ENCODE assay signal across 27 cellular contexts in genomic region chr13:99974939-99975561, GRCh38. TPM values are rescaled to one million over a fixed set of nuclear protein-coding genes. Genes with fewer than 3 reads are reported as not detected.
DNase-seq lines count a peak whose midpoint lies in the region; ATAC-seq and TF ChIP-seq lines count a peak whose summit lies in the region.
"Had no signal": no experiment of that assay in that cellular context is flagged by ENCODE, and none has a peak within 500 bp of the region (broad histone marks: within the 10 kb centered on the region; RNA-seq: fewer than 3 reads in every experiment).

No MANE protein-coding gene starts in this region.

- no peak overlapping the region for H3K4me2 ChIP-seq in osteoblast (ENCODE audit: insufficient read depth, low read length)

- H4K20me1 ChIP-seq in osteoblast (ENCODE audit: insufficient read depth, low read length): no peaks in the 10 kb centered on the region

- CTCF ChIA-PET in WTC11 (lab: Charles Lee): interaction anchor here (0.6 to 2.1 kb wide), 14 partner anchors 9 to 540 kb away, joined by 3 to 8 read pairs (median 4); partner anchors contain the start of gene PCCA

- no peaks in the 10 kb centered on the region for H3K9me3 ChIP-seq in iPS-15b (ENCODE audit: control insufficient read depth, insufficient read depth, low read length)
- H3K9me3 ChIP-seq in osteoblast (ENCODE audit: low read depth, low read length): no peaks in the 10 kb centered on the region
- H3K9me3 ChIP-seq: SJCRH30, transverse colon had no signal

- H3K4me3 Mint-ChIP-seq in T-helper 1 cell treated with Interleukin-12 subunit alpha and Interleukin-12 subunit beta and Interleukin-4 antibody, amounts not matched to agents 30 μg/mL and 1 μg/mL, for 36 hours: no peak overlapping the region
- H3K4me3 Mint-ChIP-seq in WTC11: peak overlapping the region; percentile 81
- H3K4me3 Mint-ChIP-seq: dendritic cell treated with granulocyte-macrophage colony-stimulating factor and Interleukin-4, amounts not matched to agents 40 ng/mL and 50 ng/mL, for 4 days had no signal

- TF ChIP-seq CTCF in WTC11 (IDR thresholded peaks at IDR 0.05): no peak
- no peak for TF ChIP-seq CTCF in osteoblast (IDR thresholded peaks at IDR 0.05; ENCODE audit: extremely low read depth, low read depth, low read length)

- H3K36me3 ChIP-seq in iPS-15b (ENCODE audit: control insufficient read depth, insufficient read depth, low read length): no peaks in the 10 kb centered on the region
- no peaks in the 10 kb centered on the region for H3K36me3 ChIP-seq in osteoblast (ENCODE audit: insufficient read depth, low read length)
- H3K36me3 ChIP-seq: cardiac muscle cell, SJCRH30, spleen, transverse colon had no signal

- H2AFZ ChIP-seq in osteoblast (ENCODE audit: low read length): no peak overlapping the region

- H3K27me3 ChIP-seq in iPS-15b (ENCODE audit: control insufficient read depth, insufficient read depth, low read length) (peaks cover 73% of the 10 kb centered on the region), osteoblast (ENCODE audit: insufficient read depth, low read length) (peaks cover 91% of the 10 kb centered on the region)
- H3K27me3 ChIP-seq: SJCRH30 had no signal

- POLR2A ChIA-PET in WTC11 (lab: Charles Lee): interaction anchor here (0.5 to 1.8 kb wide), 7 partner anchors 8 to 466 kb away, joined by 4 to 7 read pairs (median 6); no protein-coding TSS in a partner anchor

- DNase-seq in T-helper 1 cell (no peak), WTC11 (ENCODE audit: low spot score) (peak; percentile 53), osteoblast (ENCODE audit: insufficient read length, low spot score, missing footprints) (peak; percentile 84), T1000 (lab: John Stamatoyannopoulos, UW) (no peak), NCI-H526 (lab: John Stamatoyannopoulos, UW) (no peak), C1 segment of cervical spinal cord (lab: John Stamatoyannopoulos, UW) (no peak)
- DNase-seq: 8988T; activated CD4-positive, alpha-beta T cell treated with anti-CD3 and anti-CD28 coated beads, Interleukin-2, amount 50 U/mL, for 1 hour; activated CD8-positive, alpha-beta memory T cell treated with anti-CD3 and anti-CD28 coated beads, Interleukin-2, amount 50 U/mL, for 4 hours; amniotic stem cell; DMS79 treated with DMSO at 0.1 percent for 48 hours; NCI-H1092; NCI-H510A; SJCRH30; spleen; stimulated activated CD4-positive, alpha-beta T cell treated with anti-CD3 and anti-CD28 coated beads, Interleukin-4, amount 100 ng/mL, for 1 hour; transverse colon had no signal

- H3K27me3 Mint-ChIP-seq in T-helper 1 cell treated with Interleukin-12 subunit alpha and Interleukin-12 subunit beta and Interleukin-4 antibody, amounts not matched to agents 30 μg/mL and 1 μg/mL, for 36 hours (ENCODE audit: low read depth): peaks cover 86% of the 10 kb centered on the region
- H3K27me3 Mint-ChIP-seq in WTC11 (ENCODE audit: low read depth): peaks cover 26% of the 10 kb centered on the region

- ATAC-seq in WTC11: no peak
- ATAC-seq: GM12878 had no signal

- H3K36me3 Mint-ChIP-seq in T-helper 1 cell treated with Interleukin-12 subunit alpha and Interleukin-12 subunit beta and Interleukin-4 antibody, amounts not matched to agents 30 μg/mL and 1 μg/mL, for 36 hours (ENCODE audit: low read depth): peaks cover 5% of the 10 kb centered on the region
- peaks cover under 1% of the 10 kb centered on the region for H3K36me3 Mint-ChIP-seq in WTC11

- no peak overlapping the region for H3K27ac ChIP-seq in osteoblast (ENCODE audit: low read depth, low read length)
- H3K27ac ChIP-seq: cardiac muscle cell, SJCRH30, spleen, transverse colon, VCaP had no signal

- peaks cover 12% of the 10 kb centered on the region for H3K4me1 Mint-ChIP-seq in T-helper 1 cell treated with Interleukin-12 subunit alpha and Interleukin-12 subunit beta and Interleukin-4 antibody, amounts not matched to agents 30 μg/mL and 1 μg/mL, for 36 hours (ENCODE audit: low read depth)
- H3K4me1 Mint-ChIP-seq in WTC11: peaks cover 65% of the 10 kb centered on the region

- peaks cover 34% of the 10 kb centered on the region for H3K4me1 ChIP-seq in iPS-15b (ENCODE audit: control insufficient read depth, insufficient read depth, low read length)
- H3K4me1 ChIP-seq in osteoblast (ENCODE audit: insufficient read depth, low read length): no peaks in the 10 kb centered on the region
- H3K4me1 ChIP-seq: SJCRH30 had no signal

- H3K4me3 ChIP-seq in iPS-15b (ENCODE audit: low read depth, low read length) (peak overlapping the region; percentile 45), osteoblast (ENCODE audit: insufficient read depth, low read length) (no peak overlapping the region)
- H3K4me3 ChIP-seq: cardiac muscle cell, GM12878, SJCRH30, spleen, transverse colon had no signal

- H3K9me3 Mint-ChIP-seq in T-helper 1 cell treated with Interleukin-12 subunit alpha and Interleukin-12 subunit beta and Interleukin-4 antibody, amounts not matched to agents 30 μg/mL and 1 μg/mL, for 36 hours: peaks cover 15% of the 10 kb centered on the region
- no peaks in the 10 kb centered on the region for H3K9me3 Mint-ChIP-seq in WTC11
- H3K9me3 Mint-ChIP-seq: dendritic cell treated with granulocyte-macrophage colony-stimulating factor and Interleukin-4, amounts not matched to agents 40 ng/mL and 50 ng/mL, for 4 days had no signal

- H3K79me2 ChIP-seq in osteoblast (ENCODE audit: insufficient read depth, low read length): no peaks in the 10 kb centered on the region

- H3K9ac ChIP-seq in iPS-15b (ENCODE audit: low read depth, low read length): no peak overlapping the region

- H3K27ac Mint-ChIP-seq in T-helper 1 cell treated with Interleukin-12 subunit alpha and Interleukin-12 subunit beta and Interleukin-4 antibody, amounts not matched to agents 30 μg/mL and 1 μg/mL, for 36 hours: peak overlapping the region; percentile 68
- H3K27ac Mint-ChIP-seq in WTC11: peak overlapping the region; percentile 99
- H3K27ac Mint-ChIP-seq: activated T-helper 2 cell treated with anti-CD3 and anti-CD28 coated beads, Interferon-gamma antibody, Interleukin-2, Interleukin-4, amounts not matched to agents 10 μg/mL and 5 μg/mL and 100 μg/mL, durations not matched to agents 14 hours and 24 hours and 36 hours; dendritic cell treated with granulocyte-macrophage colony-stimulating factor and Interleukin-4, amounts not matched to agents 40 ng/mL and 50 ng/mL, for 4 days had no signal

TF ChIP-seq in WTC11, 78 proteins besides CTCF, POLR2A, EP300 and RAD21:
- TF ChIP-seq MYBL2 (CRISPR knock-in tag; IDR thresholded peaks at IDR 0.05) (0 out of 2 replicates have a peak, but pooled peaks have one; percentile 35), ZNF423 (CRISPR knock-in tag; IDR thresholded peaks at IDR 0.05) (peak; percentile 77; the same call in 1 of the 2 replicates), SP1 (CRISPR knock-in tag; conservative IDR thresholded peaks at IDR 0.05) (peak; percentile 34; the same call in 1 of the 2 replicates), FOXP1 (CRISPR knock-in tag; IDR thresholded peaks at IDR 0.05; ENCODE audit: borderline replicate concordance) (peak; percentile 59; the same call in 1 of the 2 replicates), RORB (CRISPR knock-in tag; IDR thresholded peaks at IDR 0.05) (no peak)
TF ChIP-seq in WTC11: peak in this region for 4.

RNA-seq across cellular contexts. Expression of gene ZIC5, which starts 3.5 kb away (rescaled TPM):
- total RNA-seq in WTC11 (2021): 46.4 to 51.6 TPM (median 51.1 TPM) in 3 replicates
- not detected in 2 replicates for total RNA-seq in osteoblast
- total RNA-seq: activated T-helper 2 cell treated with anti-CD3 and anti-CD28 coated beads, Interferon-gamma antibody, Interleukin-2, Interleukin-4, amounts not matched to agents 10 μg/mL and 5 μg/mL and 100 μg/mL, durations not matched to agents 14 hours and 24 hours and 36 hours; GM12878; LHCN-M2; lower leg skin; spleen; T-helper 2 cell treated with Interferon-gamma antibody and Interleukin-4, amounts not matched to agents 100 ng/mL and 5 ng/mL, for 36 hours; transverse colon had no signal

RNA-seq across cellular contexts. Expression of gene ZIC2, which starts 6.5 kb away (rescaled TPM):
- total RNA-seq in WTC11 (2021) (344 to 379 TPM (median 376 TPM) in 3 replicates), osteoblast (not detected in 2 replicates)
- total RNA-seq: activated T-helper 2 cell treated with anti-CD3 and anti-CD28 coated beads, Interferon-gamma antibody, Interleukin-2, Interleukin-4, amounts not matched to agents 10 μg/mL and 5 μg/mL and 100 μg/mL, durations not matched to agents 14 hours and 24 hours and 36 hours; GM12878; LHCN-M2; spleen; T-helper 2 cell treated with Interferon-gamma antibody and Interleukin-4, amounts not matched to agents 100 ng/mL and 5 ng/mL, for 36 hours; transverse colon had no signal

Comparison
In these comparisons a context has a peak if more than half of its experiments do, and no peak if none do; other contexts are left out.
1. DNase-seq: peak in WTC11 (single experiment) and osteoblast (single experiment); none in T-helper 1 cell (0 of 5), T1000 (single experiment), NCI-H526 (0 of 2) and C1 segment of cervical spinal cord (0 of 14).
2. RNA of gene ZIC5, which starts 3.5 kb away (total RNA-seq): 46.4 to 51.6 TPM in WTC11; not detected in osteoblast; every median in the first group is over 10 times any median in the second.
3. RNA of gene ZIC2, which starts 6.5 kb away (total RNA-seq): 344 to 379 TPM in WTC11; not detected in osteoblast; every median in the first group is over 100 times any median in the second.